ENCODE assay signal across 8 cellular contexts in the genomic region with DNA sequence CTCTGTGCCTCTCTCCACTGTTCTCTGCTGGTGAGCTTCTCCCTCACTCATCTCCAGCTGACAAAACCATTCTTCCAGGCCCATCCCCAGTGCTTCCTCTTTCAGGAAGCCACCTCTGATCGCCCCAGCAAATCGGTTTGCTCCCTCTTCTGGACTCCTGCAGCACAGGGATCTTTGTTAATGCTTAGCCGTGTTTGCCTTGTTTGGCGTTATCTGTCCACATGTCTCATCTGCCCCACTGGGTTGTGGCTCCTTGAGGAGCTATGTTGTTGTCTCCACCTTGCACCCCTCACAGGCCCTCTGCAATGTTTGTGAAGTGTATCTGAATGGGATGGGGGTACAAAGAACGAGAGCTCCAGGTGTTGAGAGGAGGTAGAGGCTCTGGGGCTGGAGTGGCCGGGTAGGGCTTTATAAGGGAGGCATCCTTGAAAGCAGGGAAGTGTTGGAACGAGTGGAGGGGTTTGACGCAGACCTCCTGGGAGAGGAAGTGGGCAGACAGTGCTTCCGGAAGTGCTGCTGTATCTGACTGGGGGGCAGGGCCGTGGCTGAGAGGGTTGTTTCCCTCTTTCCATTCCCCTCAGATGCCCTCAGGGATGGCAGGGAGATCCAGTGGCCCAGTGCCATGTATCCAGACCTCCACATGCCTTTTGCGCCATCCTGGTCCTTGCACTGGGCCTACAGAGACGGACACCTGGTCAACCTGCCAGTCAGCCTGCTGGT. TPM values are rescaled to one million over a fixed set of nuclear protein-coding genes. Genes with fewer than 3 reads are reported as not detected.
DNase-seq lines count a peak whose midpoint lies in the region; ATAC-seq and TF ChIP-seq lines count a peak whose summit lies in the region.

No MANE protein-coding gene starts in this region.

- TF ChIP-seq CTCF in right atrium auricular region (IDR thresholded peaks at IDR 0.05) (no peak), right lobe of liver (IDR thresholded peaks at IDR 0.05) (no peak)

- H3K9me3 ChIP-seq in right atrium auricular region: no peaks in the 10 kb centered on the region
- H3K9me3 ChIP-seq in right lobe of liver: no peaks in the 10 kb centered on the region

- peak; percentile 54 for ATAC-seq in Right ventricle myocardium superior (ENCODE audit: poor library complexity)
- peak; percentile 36 to 67 (median 44) for ATAC-seq in right lobe of liver
- ATAC-seq in stimulated activated naive CD8-positive, alpha-beta T cell treated with anti-CD3 and anti-CD28 coated beads, Interleukin-15, Interleukin-2, amounts not matched to agents 100 U/mL and 50 U/mL, for 24 hours: peak; percentile 60

- no peak for TF ChIP-seq POLR2A in right lobe of liver (IDR thresholded peaks at IDR 0.05)

- intact Hi-C loops in Right ventricle myocardium superior (cut with DNase I) (no loop called here), right lobe of liver (cut with DNase I) (no loop called here)

- DNase-seq in Right ventricle myocardium superior: peak; percentile 70
- DNase-seq in right atrium auricular region (ENCODE audit: low spot score): no peak
- peak; percentile 26 for DNase-seq in activated naive CD4-positive, alpha-beta T cell treated with Interleukin-2 at 50 U/mL for 16 hours
- peak in 2 of 3 donors; percentile 49 to 62 for DNase-seq in right lobe of liver
- peak; percentile 59 for DNase-seq in stimulated activated naive CD8-positive, alpha-beta T cell treated with anti-CD3 and anti-CD28 coated beads, Interleukin-15, Interleukin-2, amounts not matched to agents 100 U/mL and 50 U/mL, for 24 hours
- no peak for DNase-seq in DMS53 treated with DMSO at 0.1 percent for 48 hours (lab: John Stamatoyannopoulos, UW; ENCODE audit: unreplicated experiment)
- DNase-seq in NCI-H1436 treated with DMSO at 0.1 percent for 48 hours (lab: John Stamatoyannopoulos, UW): no peak
- no peak for DNase-seq in middle frontal gyrus (ENCODE audit: extremely low spot score, low spot score)

- no peak overlapping the region for H3K4me3 ChIP-seq in right atrium auricular region
- H3K4me3 ChIP-seq in right lobe of liver: no peak overlapping the region

- H3K36me3 ChIP-seq in right atrium auricular region: peaks cover 11% of the 10 kb centered on the region
- H3K36me3 ChIP-seq in right lobe of liver: no peaks in the 10 kb centered on the region

- H3K27me3 ChIP-seq in right atrium auricular region (no peaks in the 10 kb centered on the region), right lobe of liver (no peaks in the 10 kb centered on the region)

- peaks cover 0 to 69% of the 10 kb centered on the region in 2 donors for H3K4me1 ChIP-seq in right atrium auricular region
- peaks cover 0 to 7% (median 0%) of the 10 kb centered on the region in 4 donors for H3K4me1 ChIP-seq in right lobe of liver

- 40% methylated on average over 9 of the region's 12 CpGs for WGBS in right lobe of liver (ENCODE audit: insufficient coverage, low coverage, low lambda C conversion rate, missing lambda C conversion rate)

- H3K27ac ChIP-seq in right atrium auricular region (no peak overlapping the region), right lobe of liver (peak overlapping the region in 2 of 3 donors; percentile 20 to 33)

RNA-seq across cellular contexts. Expression of a gene that starts 27.8 kb away (rescaled TPM):
- 33.3 TPM for total RNA-seq in Right ventricle myocardium superior
- 10 to 100 TPM; 18.3 to 28.7 TPM for total RNA-seq in right atrium auricular region
- total RNA-seq in right lobe of liver: 10 to 100 TPM in 4 of 6 experiments, 1 to 10 TPM in 2; 9.0 to 26.0 (median 12.0) TPM

RNA-seq across cellular contexts. Expression of a gene that starts 28.8 kb away (rescaled TPM):
- total RNA-seq in Right ventricle myocardium superior (5.6 TPM), right atrium auricular region (10 to 100 TPM in 1 of 2 donors, 1 to 10 TPM in 1; 9.6 to 13.8 TPM), right lobe of liver (10 to 100 TPM in 4 of 6 experiments, 1 to 10 TPM in 2; 8.5 to 13.6 (median 10.2) TPM)

RNA-seq across cellular contexts. Expression of a gene that starts 31.1 kb away (rescaled TPM):
- total RNA-seq in Right ventricle myocardium superior: 38.0 TPM
- total RNA-seq in right atrium auricular region: 10 to 100 TPM; 56.3 to 61.6 TPM
- 10 to 100 TPM; 24.2 to 47.1 (median 29.6) TPM for total RNA-seq in right lobe of liver

RNA-seq across cellular contexts. Expression of a gene that starts 38.0 kb away (rescaled TPM):
- 3.6 TPM for total RNA-seq in Right ventricle myocardium superior
- total RNA-seq in right atrium auricular region: 1 to 10 TPM; 4.1 to 8.5 TPM
- 10 to 100 TPM; 32.8 to 71.4 (median 44.6) TPM for total RNA-seq in right lobe of liver

Comparison
In these comparisons a context has a peak if more than half of its experiments do, and no peak if none do; other contexts are left out.
1. DNase-seq: peak in Right ventricle myocardium superior (single experiment), activated naive CD4-positive, alpha-beta T cell treated with Interleukin-2 at 50 U/mL for 16 hours (single experiment), right lobe of liver (2 of 3) and stimulated activated naive CD8-positive, alpha-beta T cell treated with anti-CD3 and anti-CD28 coated beads, Interleukin-15, Interleukin-2, amounts not matched to agents 100 U/mL and 50 U/mL, for 24 hours (single experiment); none in right atrium auricular region (single experiment), DMS53 treated with DMSO at 0.1 percent for 48 hours (single experiment), NCI-H1436 treated with DMSO at 0.1 percent for 48 hours (single experiment) and middle frontal gyrus (single experiment).
2. H3K27ac ChIP-seq: peak in right lobe of liver (2 of 3); none in right atrium auricular region (0 of 2).
3. Peak in every context shown above with its lines, with median percentiles within 50 percentile points of each other: ATAC-seq.